In genomic region chr4:122604146-122604545, GRCh38 we compare ENCODE assay signal across 23 cellular contexts. TPM values are rescaled to one million over a fixed set of nuclear protein-coding genes. Genes with fewer than 3 reads are reported as not detected.
DNase-seq lines count a peak whose midpoint lies in the region; ATAC-seq, FAIRE-seq and TF ChIP-seq lines count a peak whose summit lies in the region.
"Had no signal": no experiment of that assay in that cellular context is flagged by ENCODE, and none has a peak within 500 bp of the region (broad histone marks: within the 10 kb centered on the region; RNA-seq: fewer than 3 reads in every experiment).

No MANE protein-coding gene starts in this region.

- H4K20me1 ChIP-seq in H1 (replicated peaks in 1 of 2; ENCODE audit: control insufficient read depth in 1 of 2, insufficient read depth in 2 of 2, low read length in 2 of 2) = no peaks in the 10 kb centered on the region
- H4K20me1 ChIP-seq: BLaER1 had no signal

- 0 out of 2 replicates have a peak overlapping the region, but pooled peaks have one; percentile 70 for H2AFZ ChIP-seq in H1 (ENCODE audit: low read length)
- H2AFZ ChIP-seq: PC-9 had no signal

- no peak overlapping the region for H3K9ac ChIP-seq in H1 (replicated peaks in 1 of 4; ENCODE audit: extremely low read depth in 1 of 4, low read depth in 3 of 4, low read length in 3 of 4)
- H3K9ac ChIP-seq: BLaER1 had no signal

- peaks cover 2 to 13% (median 7%) of the 10 kb centered on the region in 4 experiments; a peak in 4 of 7 replicates for H3K4me1 ChIP-seq in H1 (replicated peaks in 1 of 4; ENCODE audit: control insufficient read depth in 3 of 4, insufficient read depth in 4 of 4, low read length in 3 of 4)
- H3K4me1 ChIP-seq in lower lobe of right lung = peaks cover 3% of the 10 kb centered on the region
- peaks cover 0 to 4% of the 10 kb centered on the region in 2 donors for H3K4me1 ChIP-seq in thyroid gland
- no peaks in the 10 kb centered on the region for H3K4me1 ChIP-seq in right atrium auricular region
- H3K4me1 ChIP-seq: BLaER1 had no signal

- H4K91ac ChIP-seq in H1 (replicated peaks; ENCODE audit: insufficient read length, low read length) = no peak overlapping the region

- no peaks in the 10 kb centered on the region for H3K27me3 ChIP-seq in H1 (replicated peaks in 1 of 4; ENCODE audit: control insufficient read depth in 3 of 4, extremely low read depth in 1 of 4, insufficient read depth in 3 of 4, low read length in 3 of 4)
- H3K27me3 ChIP-seq in lower lobe of right lung (ENCODE audit: low read depth) = no peaks in the 10 kb centered on the region
- no peaks in the 10 kb centered on the region for H3K27me3 ChIP-seq in thyroid gland
- H3K27me3 ChIP-seq in right atrium auricular region = no peaks in the 10 kb centered on the region
- H3K27me3 ChIP-seq: BLaER1 had no signal

- no peak overlapping the region; the same call in 1 of the 2 replicates for H2BK20ac ChIP-seq in H1 (ENCODE audit: low read length)

- TF ChIP-seq RAD21 in H1 (IDR thresholded peaks at IDR 0.05 in 1 of 2, conservative IDR thresholded peaks at IDR 0.05 in 1 of 2; ENCODE audit: low read depth in 2 of 2, low read length in 2 of 2) = no peak

- H3K23ac ChIP-seq in H1 (ENCODE audit: insufficient read length) = no peak overlapping the region

- TF ChIP-seq POLR2A in H1 (IDR thresholded peaks at IDR 0.05; ENCODE audit: control extremely low read depth in 1 of 2, low read depth in 2 of 2, low read length in 2 of 2) (no peak), thyroid gland (IDR thresholded peaks at IDR 0.05) (no peak)

- CTCF ChIA-PET in H1 (lab: Charles Lee; ENCODE audit: partially characterized antibody) = interaction anchor here (1.2 to 4.3 kb wide), 9 partner anchors 11 to 703 kb away, joined by 3 to 36 read pairs (median 6); no protein-coding TSS in a partner anchor

- H2BK15ac ChIP-seq in H1 (ENCODE audit: low read length) = no peak overlapping the region

- no peak overlapping the region for H2AK5ac ChIP-seq in H1 (ENCODE audit: low read depth, low read length)

- no peak overlapping the region for H2BK120ac ChIP-seq in H1 (replicated peaks; ENCODE audit: low read depth, low read length)

- peak; percentile 74 for DNase-seq in NCI-H226
- no peak for DNase-seq in H1 (ENCODE audit: low read depth in 1 of 2, low spot score in 2 of 2)
- DNase-seq in lower lobe of right lung = no peak
- DNase-seq in thyroid gland = peak; percentile 16 to 20
- no peak for DNase-seq in right atrium auricular region (ENCODE audit: low spot score)
- no peak for DNase-seq in left ventricle myocardium superior
- DNase-seq in NCI-H1930 (lab: John Stamatoyannopoulos, UW) = no peak
- DNase-seq: CD4-positive, alpha-beta memory T cell; DMS153; HCEC 1CT; KG1; NCI-H1092; NCI-H1436; NCI-H2029 treated with DMSO at 0.1 percent for 48 hours; NCI-H2171; NCI-H526; PC-9; RPMI8226; SHP77 had no signal

- H3K14ac ChIP-seq in H1 (ENCODE audit: insufficient read length) = no peak overlapping the region

- POLR2A ChIA-PET in H1 (lab: Charles Lee; ENCODE audit: partially characterized antibody) = interaction anchor here (1.3 kb wide), 1 partner anchor 72 kb away, joined by 3 read pairs; no protein-coding TSS in a partner anchor

- H3K9me3 ChIP-seq in H1 (ENCODE audit: insufficient read depth in 2 of 2, low read depth in 1 of 2, low read length in 1 of 2) (no peaks in the 10 kb centered on the region), lower lobe of right lung (no peaks in the 10 kb centered on the region), thyroid gland (no peaks in the 10 kb centered on the region), right atrium auricular region (no peaks in the 10 kb centered on the region)
- H3K9me3 ChIP-seq: BLaER1 had no signal

- WGBS in H1 (ENCODE audit: extremely low coverage in 1 of 2, insufficient coverage in 1 of 2, insufficient read length in 1 of 2, insufficient replicate concordance in 2 of 2, low coverage in 1 of 2, low lambda C conversion rate in 2 of 2, missing lambda C conversion rate in 1 of 2), 2 experiments = 67% methylated on average over 1 of the region's 1 CpG; no CpG with 5 or more reads in 1 of the 2 experiments
- WGBS in thyroid gland, 2 donors = 62 to 67% methylated on average over 1 of the region's 1 CpG

- TF ChIP-seq CTCF in H1 (IDR thresholded peaks at IDR 0.05; ENCODE audit: control extremely low read depth in 1 of 3, insufficient read depth in 1 of 3, low read depth in 1 of 3, low read length in 3 of 3) (no peak), lower lobe of right lung (IDR thresholded peaks at IDR 0.05) (no peak), thyroid gland (IDR thresholded peaks at IDR 0.05) (no peak), right atrium auricular region (IDR thresholded peaks at IDR 0.05) (no peak)

- H3K27ac ChIP-seq in H1 (ENCODE audit: low read depth, low read length) (no peak overlapping the region), lower lobe of right lung (no peak overlapping the region), thyroid gland (no peak overlapping the region), right atrium auricular region (no peak overlapping the region)
- H3K27ac ChIP-seq: BLaER1, PC-9 had no signal

- intact Hi-C loops in lower lobe of right lung (cut with DNase I) (no loop called here), thyroid gland (cut with DNase I) (loop anchor here (5.0 kb wide), 1 partner anchor 108 kb away; no protein-coding TSS in a partner anchor), left ventricle myocardium superior (cut with micrococcal nuclease) (loop anchor here (5.0 to 10.0 kb wide), 2 partner anchors 113 to 321 kb away; partner anchors contain the start of gene NUDT6)

- H3K4me3 ChIP-seq in H1 (ENCODE audit: extremely low read depth in 1 of 4, insufficient read depth in 2 of 4, low read depth in 3 of 4, low read length in 4 of 4) = no peak overlapping the region
- H3K4me3 ChIP-seq in lower lobe of right lung = no peak overlapping the region
- no peak overlapping the region for H3K4me3 ChIP-seq in thyroid gland (replicated peaks in 1 of 3)
- H3K4me3 ChIP-seq in right atrium auricular region = no peak overlapping the region
- H3K4me3 ChIP-seq: BLaER1, PC-9 had no signal

- H4K5ac ChIP-seq in H1 (ENCODE audit: insufficient read length, low read depth, low read length) = no peak overlapping the region

- peak overlapping the region; percentile 13; the same call in 1 of the 2 replicates for H2BK5ac ChIP-seq in H1 (ENCODE audit: low read depth, low read length)

- H3K36me3 ChIP-seq in H1 (ENCODE audit: control insufficient read depth in 2 of 4, insufficient read depth in 4 of 4, low read length in 3 of 4) (no peaks in the 10 kb centered on the region), lower lobe of right lung (no peaks in the 10 kb centered on the region), thyroid gland (no peaks in the 10 kb centered on the region), right atrium auricular region (no peaks in the 10 kb centered on the region)
- H3K36me3 ChIP-seq: BLaER1 had no signal

- H3K4me2 ChIP-seq in H1 (ENCODE audit: insufficient read depth in 1 of 2, low read depth in 2 of 2, low read length in 2 of 2) = peak overlapping the region in 1 of 2 experiments; percentile 16; a peak in 2 of 4 replicates
- H3K4me2 ChIP-seq: BLaER1, PC-9 had no signal

- ATAC-seq in lower lobe of right lung = peak; percentile 65 to 82
- ATAC-seq in GM18909 (IDR thresholded peaks at IDR 0.05; ENCODE audit: poor library complexity, unreplicated experiment) = no peak
- no peak for ATAC-seq in left ventricle myocardium superior

- no peak overlapping the region for H3K18ac ChIP-seq in H1 (ENCODE audit: extremely low read depth, low read length)

- no peak for FAIRE-seq in H1 (lab: Jason Lieb, UNC)
- FAIRE-seq: G401.6 had no signal

- H3K56ac ChIP-seq in H1 (replicated peaks; ENCODE audit: insufficient read length, low read depth, low read length) = no peak overlapping the region

- H3K79me2 ChIP-seq in H1 (ENCODE audit: control insufficient read depth in 1 of 2, insufficient read depth in 2 of 2, low read length in 2 of 2) = no peaks in the 10 kb centered on the region

- H4K8ac ChIP-seq in H1 (ENCODE audit: extremely low read depth, insufficient read depth, low read length) = no peak overlapping the region

- no peaks in the 10 kb centered on the region; the same call in 1 of the 2 replicates for H3K23me2 ChIP-seq in H1 (ENCODE audit: low read depth, low read length)

- no peak overlapping the region for H2BK12ac ChIP-seq in H1 (ENCODE audit: low read depth, low read length)

- no peak for TF ChIP-seq EP300 in H1 (IDR thresholded peaks at IDR 0.05; ENCODE audit: borderline replicate concordance in 1 of 2, low read depth in 2 of 2, low read length in 2 of 2)

- no peaks in the 10 kb centered on the region for H3K79me1 ChIP-seq in H1 (ENCODE audit: low read depth, low read length)

- no peak overlapping the region for H3K4ac ChIP-seq in H1 (replicated peaks; ENCODE audit: insufficient read length, low read depth, low read length)

TF ChIP-seq in H1, 55 proteins besides CTCF, POLR2A, EP300 and RAD21:
- no peak for TF ChIP-seq NRF1 (IDR thresholded peaks at IDR 0.05; ENCODE audit: low read depth, low read length)
- no peak for TF ChIP-seq RNF2 (IDR thresholded peaks at IDR 0.05; ENCODE audit: borderline replicate concordance, low read depth, low read length, missing control alignments, poor library complexity, severe bottlenecking)
- TF ChIP-seq SAP30 (IDR thresholded peaks at IDR 0.05; ENCODE audit: insufficient read depth, insufficient replicate concordance, low read length) = no peak
- TF ChIP-seq SRF (IDR thresholded peaks at IDR 0.05; ENCODE audit: low read depth, low read length) = no peak
- no peak for TF ChIP-seq CHD2 (IDR thresholded peaks at IDR 0.05; ENCODE audit: low read length)
- TF ChIP-seq HDAC2 (IDR thresholded peaks at IDR 0.05; ENCODE audit: borderline replicate concordance in 1 of 2, low read depth in 2 of 2, low read length in 2 of 2) = no peak
- TF ChIP-seq SIN3A (conservative IDR thresholded peaks at IDR 0.05 in 1 of 2, IDR thresholded peaks at IDR 0.05 in 1 of 2; ENCODE audit: low read depth in 1 of 2, low read length in 2 of 2) = no peak
- no peak for TF ChIP-seq TEAD4 (IDR thresholded peaks at IDR 0.05; ENCODE audit: low read depth, low read length)
- TF ChIP-seq SIRT6 (IDR thresholded peaks at IDR 0.05; ENCODE audit: low read length) = no peak
- TF ChIP-seq ASH2L (IDR thresholded peaks at IDR 0.05; ENCODE audit: low read length) = no peak

RNA-seq across cellular contexts. Expression of gene IL21, which starts 16.7 kb away (rescaled TPM):
- not detected in 2 replicates for total RNA-seq in H1 (2021; fragmentation: NEBNext Ultra II Directional; extraction: Animal tissue kit (Norgen Biotek cat#: 25700))
- not detected in 2 replicates for polyA plus RNA-seq in H1 (2011; rRNA removed)
- polyA plus RNA-seq in H1 (2011; cell fraction: cytosol; rRNA removed) = not detected
- not detected for polyA plus RNA-seq in H1 (2011; cell fraction: nucleus; rRNA removed)
- polyA plus RNA-seq in H1 (2012, experiment 1 of 2) = not detected in 4 replicates
- polyA plus RNA-seq in H1 (2012, experiment 2 of 2) = not detected
- not detected for polyA plus RNA-seq in H1 (2013, experiment 1 of 2)
- not detected for polyA plus RNA-seq in H1 (2013, experiment 2 of 2)
- polyA minus RNA-seq in H1 (2011; rRNA and poly(A)+ RNA removed) = not detected in 2 replicates
- polyA minus RNA-seq in H1 (2011; cell fraction: cytosol; rRNA and poly(A)+ RNA removed) = not detected
- not detected for polyA minus RNA-seq in H1 (2011; cell fraction: nucleus; rRNA and poly(A)+ RNA removed)
- total RNA-seq in lower lobe of right lung = not detected
- total RNA-seq in thyroid gland = not detected
- not detected for total RNA-seq in right atrium auricular region
- total RNA-seq in left ventricle myocardium superior = not detected
- total RNA-seq: HT1080, PC-9 had no signal

Comparison
In these comparisons a context has a peak if more than half of its experiments do, and no peak if none do; other contexts are left out.
1. DNase-seq: peak in NCI-H226 (single experiment) and thyroid gland (2 of 2); none in H1 (0 of 2), lower lobe of right lung (single experiment), right atrium auricular region (single experiment), left ventricle myocardium superior (single experiment) and NCI-H1930 (0 of 2).
2. ATAC-seq: peak in lower lobe of right lung (2 of 2); none in GM18909 (single experiment) and left ventricle myocardium superior (single experiment).